In genomic region chr17:72381597-72382397, GRCh38 we compare ENCODE assay signal across 14 cellular contexts.
DNase-seq lines count a peak whose midpoint lies in the region; ATAC-seq lines count a peak whose summit lies in the region.
"Had no signal": no experiment of that assay in that cellular context is flagged by ENCODE, and none has a peak within 500 bp of the region (broad histone marks: within the 10 kb centered on the region; RNA-seq: fewer than 3 reads in every experiment).

No MANE protein-coding gene starts in this region.

- no peak overlapping the region for H3K4me3 ChIP-seq in H7 (ENCODE audit: insufficient read depth, low read depth, low read length)
- H3K4me3 ChIP-seq: tibial nerve had no signal

- H3K4me3 Mint-ChIP-seq in stimulated activated naive CD8-positive, alpha-beta T cell treated with anti-CD3 and anti-CD28 coated beads, Interleukin-15, amount 100 ng/mL, for 72 hours: no peak overlapping the region
- H3K4me3 Mint-ChIP-seq: activated naive CD4-positive, alpha-beta T cell treated with anti-CD3 and anti-CD28 coated beads, Interleukin-2, amount 50 U/mL, for 24 hours; CD4-positive, alpha-beta T cell had no signal

- DNase-seq in H7 (peak; percentile 76), NCI-H1105 (lab: John Stamatoyannopoulos, UW) (peak; percentile 48), NCI-H510A treated with DMSO at 0.1 percent for 48 hours (lab: John Stamatoyannopoulos, UW) (peak; percentile 78), left kidney (ENCODE audit: low read depth, low spot score) (peak; percentile 88), hepatic stellate cell (ENCODE audit: low spot score) (no peak), GM19238 (ENCODE audit: insufficient read length, low spot score) (no peak), Right ventricle myocardium superior (no peak)
- DNase-seq in stimulated activated naive CD8-positive, alpha-beta T cell treated with anti-CD3 and anti-CD28 coated beads, Interleukin-15, amount 100 ng/mL, for 72 hours: no peak
- DNase-seq: activated CD8-positive, alpha-beta memory T cell treated with anti-CD3 and anti-CD28 coated beads for 24 hours; CD4-positive, alpha-beta T cell; head of caudate nucleus; occipital lobe had no signal

- H3K27me3 ChIP-seq in H7 (ENCODE audit: control insufficient read depth, insufficient read depth, low read length): no peaks in the 10 kb centered on the region; the same call in 1 of the 2 replicates
- H3K27me3 ChIP-seq: tibial nerve had no signal

- no peak overlapping the region for H3K27ac Mint-ChIP-seq in stimulated activated naive CD8-positive, alpha-beta T cell treated with anti-CD3 and anti-CD28 coated beads, Interleukin-15, amount 100 ng/mL, for 72 hours
- H3K27ac Mint-ChIP-seq: activated naive CD4-positive, alpha-beta T cell treated with anti-CD3 and anti-CD28 coated beads, Interleukin-2, amount 50 U/mL, for 24 hours; CD4-positive, alpha-beta T cell had no signal

- no peaks in the 10 kb centered on the region for H3K9me3 Mint-ChIP-seq in stimulated activated naive CD8-positive, alpha-beta T cell treated with anti-CD3 and anti-CD28 coated beads, Interleukin-15, amount 100 ng/mL, for 72 hours
- H3K9me3 Mint-ChIP-seq: activated naive CD4-positive, alpha-beta T cell treated with anti-CD3 and anti-CD28 coated beads, Interleukin-2, amount 50 U/mL, for 24 hours had no signal

- H3K36me3 ChIP-seq in H7 (replicated peaks; ENCODE audit: control insufficient read depth, insufficient read depth, low read length): no peaks in the 10 kb centered on the region
- H3K36me3 ChIP-seq: tibial nerve had no signal

- peaks cover 18% of the 10 kb centered on the region for H3K27me3 Mint-ChIP-seq in stimulated activated naive CD8-positive, alpha-beta T cell treated with anti-CD3 and anti-CD28 coated beads, Interleukin-15, amount 100 ng/mL, for 72 hours

- H3K4me1 Mint-ChIP-seq in stimulated activated naive CD8-positive, alpha-beta T cell treated with anti-CD3 and anti-CD28 coated beads, Interleukin-15, amount 100 ng/mL, for 72 hours: no peaks in the 10 kb centered on the region
- H3K4me1 Mint-ChIP-seq: activated naive CD4-positive, alpha-beta T cell treated with anti-CD3 and anti-CD28 coated beads, Interleukin-2, amount 50 U/mL, for 24 hours had no signal

- ATAC-seq in stimulated activated naive CD8-positive, alpha-beta T cell treated with anti-CD3 and anti-CD28 coated beads, Interleukin-15, amount 100 ng/mL, for 72 hours: no peak
- ATAC-seq in Right ventricle myocardium superior (ENCODE audit: poor library complexity): no peak

- intact Hi-C loops in Right ventricle myocardium superior (cut with DNase I): no loop called here

Comparison
In these comparisons a context has a peak if more than half of its experiments do, and no peak if none do; other contexts are left out.
1. DNase-seq: peak in H7 (single experiment), NCI-H1105 (single experiment), NCI-H510A treated with DMSO at 0.1 percent for 48 hours (single experiment) and left kidney (single experiment); none in hepatic stellate cell (single experiment), GM19238 (single experiment), stimulated activated naive CD8-positive, alpha-beta T cell treated with anti-CD3 and anti-CD28 coated beads, Interleukin-15, amount 100 ng/mL, for 72 hours (0 of 2) and Right ventricle myocardium superior (single experiment).